In the genomic region with DNA sequence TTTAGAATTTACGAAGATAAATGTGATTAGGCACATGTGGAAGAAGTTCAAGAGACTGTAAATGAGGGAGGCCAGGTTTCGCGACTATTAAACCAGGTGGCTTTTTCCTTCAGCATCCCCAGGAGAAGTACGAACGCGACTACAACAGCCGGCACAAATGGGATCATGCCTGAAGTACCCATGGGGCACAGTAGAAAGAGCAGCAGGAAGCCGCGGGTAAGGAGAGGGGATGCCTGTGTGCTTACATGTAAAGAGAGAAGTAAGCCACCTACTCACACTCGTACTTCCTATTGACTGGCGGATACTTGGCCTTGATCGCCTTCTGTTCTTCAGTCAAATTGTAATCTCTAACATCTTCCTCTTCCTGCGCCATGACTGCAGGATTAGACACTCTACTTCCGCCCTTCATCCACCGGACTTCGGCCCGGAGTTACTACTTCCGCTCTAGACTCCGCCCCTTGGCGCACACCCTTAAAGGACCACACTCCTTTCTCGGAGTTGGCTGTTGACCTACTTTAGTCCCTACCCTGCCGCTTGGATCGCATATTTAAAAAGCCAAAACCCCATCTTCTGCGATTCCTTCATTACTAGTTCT, we compare ENCODE assay signal across 8 cellular contexts. TPM values are rescaled to one million over a fixed set of nuclear protein-coding genes. Genes with fewer than 3 reads are reported as not detected.
A peak's percentile ranks its signal among the peaks of the same experiment; 100 is the strongest.
DNase-seq lines count a peak whose midpoint lies in the region; ATAC-seq, FAIRE-seq and TF ChIP-seq lines count a peak whose summit lies in the region.

A gene (minus strand): TSS at position 394 of the 595 bp plus-strand sequence. CDS start 21 bp downstream, at position 373.

- H3K27ac ChIP-seq in VCaP (peak within 1 kb of the TSS; percentile 99), small intestine (ENCODE audit: low read depth in 1 of 2, low read length in 1 of 2) (peak within 1 kb of the TSS; percentile 98 to 100)

- H3K36me3 ChIP-seq in bronchial epithelial cell (ENCODE audit: control insufficient read depth, insufficient read depth, low read length) (peaks cover 5% of the 10 kb centered on the region), small intestine (ENCODE audit: control insufficient read depth in 2 of 2, insufficient read depth in 2 of 2, low read length in 2 of 2) (peaks cover 1 to 3% of the 10 kb centered on the region in 2 donors)

- no peaks in the 10 kb centered on the region for H3K9me3 ChIP-seq in small intestine (ENCODE audit: control insufficient read depth, low read depth)

- peak; percentile 90 for FAIRE-seq in A204.1 (lab: Jason Lieb, UNC)
- FAIRE-seq in bronchial epithelial cell (lab: Jason Lieb, UNC): no peak
- FAIRE-seq in small intestine (lab: Jason Lieb, UNC): no peak

- TF ChIP-seq CTCF in VCaP (conservative IDR thresholded peaks at IDR 0.05): no peak
- TF ChIP-seq CTCF in bronchial epithelial cell (IDR thresholded peaks at IDR 0.05; ENCODE audit: insufficient read depth, low read length, severe bottlenecking): no peak

- no peaks in the 10 kb centered on the region for H3K27me3 ChIP-seq in bronchial epithelial cell (ENCODE audit: control insufficient read depth, insufficient read depth, low read length)
- H3K27me3 ChIP-seq in small intestine (ENCODE audit: control insufficient read depth in 2 of 2, insufficient read depth in 2 of 2, low read length in 2 of 2): no peaks in the 10 kb centered on the region

- peaks cover 2 to 7% of the 10 kb centered on the region in 2 donors for H3K4me1 ChIP-seq in small intestine (ENCODE audit: control insufficient read depth in 2 of 2, insufficient read depth in 1 of 2, low read depth in 1 of 2, low read length in 1 of 2)

- WGBS in small intestine, 3 donors: 0% methylated on average over 24 of the region's 24 CpGs

- H3K4me3 ChIP-seq in bronchial epithelial cell (ENCODE audit: low read depth, low read length) (peak within 1 kb of the TSS; percentile 62), small intestine (ENCODE audit: low read depth in 1 of 2, low read length in 2 of 2) (peak within 1 kb of the TSS; percentile 58 to 80)

- ATAC-seq in GM18861 (IDR thresholded peaks at IDR 0.05; ENCODE audit: unreplicated experiment) (peak; percentile 63), HG03103 (IDR thresholded peaks at IDR 0.05; ENCODE audit: low read depth, unreplicated experiment) (peak; percentile 52)

- DNase-seq in NCI-H2196 treated with DMSO at 0.1 percent for 48 hours (lab: John Stamatoyannopoulos, UW; ENCODE audit: unreplicated experiment): peak; percentile 88
- peak; percentile 90 for DNase-seq in bronchial epithelial cell (ENCODE audit: low read depth)
- DNase-seq in iPS-NIHi11 (ENCODE audit: low spot score): peak; percentile 88
- peak; percentile 97 for DNase-seq in small intestine

RNA-seq across cellular contexts. Expression of the gene that starts here (rescaled TPM):
- 36.6 and 74.9 TPM in 2 replicates for total RNA-seq in bronchial epithelial cell
- 10 to 100 TPM; 55.7 to 98.4 (median 90.8) TPM for polyA plus RNA-seq in small intestine

Comparison
In these comparisons a context has a peak if more than half of its experiments do, and no peak if none do; other contexts are left out.
1. Peak in every context shown above with its lines: DNase-seq, ATAC-seq, H3K4me3 ChIP-seq and H3K27ac ChIP-seq.